ENCODE assay signal across 17 cellular contexts in genomic region chr3:10471337-10471721, GRCh38. TPM values are rescaled to one million over a fixed set of nuclear protein-coding genes. Genes with fewer than 3 reads are reported as not detected.
DNase-seq lines count a peak whose midpoint lies in the region; ATAC-seq and TF ChIP-seq lines count a peak whose summit lies in the region.
"Had no signal": no experiment of that assay in that cellular context is flagged by ENCODE, and none has a peak within 500 bp of the region (broad histone marks: within the 10 kb centered on the region; RNA-seq: fewer than 3 reads in every experiment).

No MANE protein-coding gene starts in this region.

- no peaks in the 10 kb centered on the region for H3K36me3 Mint-ChIP-seq in activated T-cell treated with anti-CD3 and anti-CD28 coated beads, Interleukin-2, amount 50 U/mL, for 24 hours (ENCODE audit: low read depth)
- H3K36me3 Mint-ChIP-seq in progenitor cell of endocrine pancreas (ENCODE audit: insufficient read depth), result no peaks in the 10 kb centered on the region
- H3K36me3 Mint-ChIP-seq: natural killer cell had no signal

- no peak for TF ChIP-seq POLR2A in thyroid gland (IDR thresholded peaks at IDR 0.05)

- H3K27ac Mint-ChIP-seq in activated T-cell treated with anti-CD3 and anti-CD28 coated beads, Interleukin-2, amount 50 U/mL, for 24 hours, result no peak overlapping the region
- H3K27ac Mint-ChIP-seq in progenitor cell of endocrine pancreas, result peak overlapping the region; percentile 92
- H3K27ac Mint-ChIP-seq: natural killer cell; T-helper 2 cell treated with Interferon-gamma antibody and Interleukin-4, amounts not matched to agents 5 μg/mL and 100 μg/mL, for 36 hours had no signal

- TF ChIP-seq CTCF in fibroblast of mammary gland (conservative IDR thresholded peaks at IDR 0.05; ENCODE audit: control insufficient read depth, insufficient read depth, low read depth, low read length) (no peak), progenitor cell of endocrine pancreas (IDR thresholded peaks at IDR 0.05; ENCODE audit: unreplicated experiment) (no peak), thyroid gland (IDR thresholded peaks at IDR 0.05) (no peak)

- no peaks in the 10 kb centered on the region for H3K36me3 ChIP-seq in thyroid gland

- H3K4me3 Mint-ChIP-seq in activated T-cell treated with anti-CD3 and anti-CD28 coated beads, Interleukin-2, amount 50 U/mL, for 24 hours, result no peak overlapping the region
- H3K4me3 Mint-ChIP-seq in progenitor cell of endocrine pancreas (ENCODE audit: low read depth), result no peak overlapping the region
- H3K4me3 Mint-ChIP-seq: natural killer cell; T-helper 2 cell treated with Interferon-gamma antibody and Interleukin-4, amounts not matched to agents 5 μg/mL and 100 μg/mL, for 36 hours had no signal

- intact Hi-C loops in left colon (cut with DNase I, micrococcal nuclease) (no loop called here), thyroid gland (cut with DNase I) (no loop called here)

- H3K9me3 Mint-ChIP-seq in activated T-cell treated with anti-CD3 and anti-CD28 coated beads, Interleukin-2, amount 50 U/mL, for 24 hours, result no peaks in the 10 kb centered on the region
- H3K9me3 Mint-ChIP-seq in progenitor cell of endocrine pancreas (ENCODE audit: low read depth), result no peaks in the 10 kb centered on the region
- H3K9me3 Mint-ChIP-seq: natural killer cell; T-helper 2 cell treated with Interferon-gamma antibody and Interleukin-4, amounts not matched to agents 5 μg/mL and 100 μg/mL, for 36 hours had no signal

- peaks cover 6% of the 10 kb centered on the region for H3K4me1 Mint-ChIP-seq in activated T-cell treated with anti-CD3 and anti-CD28 coated beads, Interleukin-2, amount 50 U/mL, for 24 hours (ENCODE audit: low read depth)
- peaks cover 6% of the 10 kb centered on the region for H3K4me1 Mint-ChIP-seq in progenitor cell of endocrine pancreas (ENCODE audit: low read depth)
- H3K4me1 Mint-ChIP-seq: natural killer cell had no signal

- H3K27me3 ChIP-seq in thyroid gland, result no peaks in the 10 kb centered on the region

- H3K27me3 Mint-ChIP-seq in activated T-cell treated with anti-CD3 and anti-CD28 coated beads, Interleukin-2, amount 50 U/mL, for 24 hours, result peaks cover 22% of the 10 kb centered on the region
- H3K27me3 Mint-ChIP-seq in progenitor cell of endocrine pancreas, result peaks cover 15% of the 10 kb centered on the region

- H3K4me3 ChIP-seq in fibroblast of mammary gland (ENCODE audit: control insufficient read depth, low read depth, low read length) (no peak overlapping the region), thyroid gland (replicated peaks in 1 of 3) (no peak overlapping the region)
- H3K4me3 ChIP-seq: PC-9 had no signal

- peak; percentile 3 for DNase-seq in activated T-cell treated with anti-CD3 and anti-CD28 coated beads for 48 hours (ENCODE audit: low read depth)
- DNase-seq in activated T-cell treated with anti-CD3 and anti-CD28 coated beads, Interleukin-2, amount 50 U/mL, for 24 hours, result no peak
- DNase-seq in NCI-H2171 (lab: John Stamatoyannopoulos, UW), result peak; percentile 46
- DNase-seq in fibroblast of mammary gland (ENCODE audit: low read depth), result peak; percentile 1
- DNase-seq in progenitor cell of endocrine pancreas (ENCODE audit: low spot score, unreplicated experiment), result no peak
- no peak for DNase-seq in activated effector memory CD4-positive, alpha-beta T cell treated with anti-CD3 and anti-CD28 coated beads, Interleukin-2, amount 50 U/mL, for 16 hours
- DNase-seq in left colon, result no peak
- DNase-seq in thyroid gland, result no peak
- DNase-seq: activated CD8-positive, alpha-beta memory T cell treated with anti-CD3 and anti-CD28 coated beads, Interleukin-2, amount 50 U/mL, for 48 hours; AML-193; islet precursor cell; natural killer cell; PC-9; stimulated activated CD4-positive, alpha-beta T cell treated with anti-CD3 and anti-CD28 coated beads, Interleukin-12 subunit alpha, Interleukin-12 subunit beta, amount 100 ng/mL, for 4 hours had no signal

- no peaks in the 10 kb centered on the region for H3K4me1 ChIP-seq in thyroid gland

- H3K27ac ChIP-seq in thyroid gland, result no peak overlapping the region
- H3K27ac ChIP-seq: epithelial cell of prostate, PC-9 had no signal

- WGBS in thyroid gland, 2 donors, result 14 to 17% methylated on average over 8 of the region's 8 CpGs

- H3K9me3 ChIP-seq in thyroid gland, result no peaks in the 10 kb centered on the region

- ATAC-seq in left colon, result no peak
- ATAC-seq: natural killer cell had no signal

RNA-seq across cellular contexts. Expression of gene ATP2B2, which starts 34.1 kb away (rescaled TPM):
- 0.07 TPM in 2 replicates for total RNA-seq in progenitor cell of endocrine pancreas
- under 1 TPM in 1 of 2 donors, not detected in 1; 0.06 TPM for total RNA-seq in left colon
- under 1 TPM in 3 of 4 donors, not detected in 1; 0.11 to 0.42 (median 0.15) TPM for total RNA-seq in thyroid gland
- total RNA-seq: bronchial epithelial cell, natural killer cell, PC-9 had no signal

Comparison
In these comparisons a context has a peak if more than half of its experiments do, and no peak if none do; other contexts are left out.
1. DNase-seq: peak in activated T-cell treated with anti-CD3 and anti-CD28 coated beads for 48 hours (single experiment), NCI-H2171 (single experiment) and fibroblast of mammary gland (single experiment); none in activated T-cell treated with anti-CD3 and anti-CD28 coated beads, Interleukin-2, amount 50 U/mL, for 24 hours (single experiment), progenitor cell of endocrine pancreas (single experiment), activated effector memory CD4-positive, alpha-beta T cell treated with anti-CD3 and anti-CD28 coated beads, Interleukin-2, amount 50 U/mL, for 16 hours (single experiment), left colon (0 of 2) and thyroid gland (0 of 2).